ENCODE assay signal across 1 cellular context in genomic region chr12:111978545-111978944, GRCh38.
TF ChIP-seq lines count a peak whose summit lies in the region.

No MANE protein-coding gene starts in this region.

TF ChIP-seq in K562, 482 proteins besides CTCF, POLR2A, EP300 and RAD21 (continued from another document):
- peak; percentile 60; the same call in 1 of the 2 replicates for TF ChIP-seq ZNF592 (IDR thresholded peaks at IDR 0.05)
- no peak for TF ChIP-seq ZBTB8A (IDR thresholded peaks at IDR 0.05; ENCODE audit: partially characterized antibody)
- TF ChIP-seq TAL1 (IDR thresholded peaks at IDR 0.05): peak; percentile 31; the same call in 1 of the 2 replicates
- TF ChIP-seq SPI1 (IDR thresholded peaks at IDR 0.05; ENCODE audit: borderline replicate concordance, low read depth, low read length): peak; percentile 85
- TF ChIP-seq NEUROD1 (IDR thresholded peaks at IDR 0.05; ENCODE audit: borderline replicate concordance, low read depth, low read length, partially characterized antibody): no peak
- no peak for TF ChIP-seq FOXO4 (CRISPR knock-in tag; IDR thresholded peaks at IDR 0.05)
- TF ChIP-seq PHB (CRISPR knock-in tag; IDR thresholded peaks at IDR 0.05): no peak
- TF ChIP-seq SMARCA4 (IDR thresholded peaks at IDR 0.05): peak; percentile 63
- no peak for TF ChIP-seq XRCC5 (IDR thresholded peaks at IDR 0.05; ENCODE audit: low read depth, low read length)
- 0 out of 2 replicates have a peak, but pooled peaks have one; percentile 25 for TF ChIP-seq ZNF644 (tag; IDR thresholded peaks at IDR 0.05; ENCODE audit: low read depth)
- TF ChIP-seq ELF1 (tag; IDR thresholded peaks at IDR 0.05): peak; percentile 83
- TF ChIP-seq RBM15 (IDR thresholded peaks at IDR 0.05; ENCODE audit: insufficient read depth, low read length): no peak
- TF ChIP-seq SMAD4 (CRISPR knock-in tag; conservative IDR thresholded peaks at IDR 0.05): 0 out of 2 replicates have a peak, but pooled peaks have one; percentile 20
- 0 out of 2 replicates have a peak, but pooled peaks have one; percentile 2 for TF ChIP-seq ZNF316 (IDR thresholded peaks at IDR 0.05)
- TF ChIP-seq MAFG (tag; conservative IDR thresholded peaks at IDR 0.05): peak; percentile 41; the same call in 1 of the 2 replicates
- TF ChIP-seq CBFA2T3 (IDR thresholded peaks at IDR 0.05): peak; percentile 61
- TF ChIP-seq ZNF445 (CRISPR knock-in tag; IDR thresholded peaks at IDR 0.05; ENCODE audit: low read depth): no peak
- TF ChIP-seq MXI1 (IDR thresholded peaks at IDR 0.05; ENCODE audit: low read depth, low read length): no peak
- peak; percentile 69 for TF ChIP-seq TEAD4 (IDR thresholded peaks at IDR 0.05; ENCODE audit: low read length)
- no peak for TF ChIP-seq TEAD4 (CRISPR knock-in tag; IDR thresholded peaks at IDR 0.05; ENCODE audit: borderline replicate concordance)
- peak; percentile 62 for TF ChIP-seq ARID1B (IDR thresholded peaks at IDR 0.05)
- TF ChIP-seq ZNF134 (CRISPR knock-in tag; conservative IDR thresholded peaks at IDR 0.05): 0 out of 2 replicates have a peak, but pooled peaks have one; percentile 21
- TF ChIP-seq DPF2 (IDR thresholded peaks at IDR 0.05): peak; percentile 44; the same call in 1 of the 2 replicates
- TF ChIP-seq CXXC5 (CRISPR knock-in tag; IDR thresholded peaks at IDR 0.05): peak; percentile 19; the same call in 1 of the 2 replicates
- TF ChIP-seq SMARCC2 (IDR thresholded peaks at IDR 0.05; ENCODE audit: low read depth): peak; percentile 53; the same call in 1 of the 2 replicates
- no peak for TF ChIP-seq STAT6 (CRISPR knock-in tag; IDR thresholded peaks at IDR 0.05)
- peak; percentile 70 for TF ChIP-seq GATA2 (CRISPR knock-in tag; IDR thresholded peaks at IDR 0.05)
- peak; percentile 43; the same call in 1 of the 2 replicates for TF ChIP-seq TCF3 (CRISPR knock-in tag; IDR thresholded peaks at IDR 0.05)
- peak; percentile 25 for TF ChIP-seq MEIS2 (IDR thresholded peaks at IDR 0.05; ENCODE audit: partially characterized antibody)
- TF ChIP-seq SOX6 (IDR thresholded peaks at IDR 0.05): peak; percentile 94
- TF ChIP-seq ZBTB40 (IDR thresholded peaks at IDR 0.05): no peak
- no peak for TF ChIP-seq ZBTB40 (CRISPR knock-in tag; IDR thresholded peaks at IDR 0.05)
